Comparison of ENCODE assay signal across 11 cellular contexts in genomic region chr3:152198655-152199054, GRCh38.
DNase-seq lines count a peak whose midpoint lies in the region; ATAC-seq, FAIRE-seq and TF ChIP-seq lines count a peak whose summit lies in the region.
"Had no signal": no experiment of that assay in that cellular context is flagged by ENCODE, and none has a peak within 500 bp of the region (broad histone marks: within the 10 kb centered on the region; RNA-seq: fewer than 3 reads in every experiment).

No MANE protein-coding gene starts in this region.

- no peak for TF ChIP-seq CTCF in right lobe of liver (IDR thresholded peaks at IDR 0.05)
- no peak for TF ChIP-seq CTCF in HepG2 (CRISPR knock-in tag; IDR thresholded peaks at IDR 0.05)
- TF ChIP-seq CTCF in uterus (IDR thresholded peaks at IDR 0.05) = no peak

- H3K4me3 ChIP-seq in right lobe of liver (no peak overlapping the region), HepG2 (replicated peaks in 1 of 3; ENCODE audit: insufficient read depth in 1 of 3, low read depth in 2 of 3, low read length in 3 of 3) (no peak overlapping the region), uterus (no peak overlapping the region)
- peak overlapping the region; percentile 50 for H3K4me3 ChIP-seq in naive thymus-derived CD4-positive, alpha-beta T cell (ENCODE audit: low read length)
- H3K4me3 ChIP-seq: BLaER1 treated with 17β-estradiol and CSF1 and Interleukin-3, amounts not matched to agents 10 nM and 100 nM had no signal

- POLR2A ChIA-PET in HepG2 (lab: Yijun Ruan, JAX) = no interaction called here
- POLR2A ChIA-PET in naive thymus-derived CD4-positive, alpha-beta T cell (lab: Charles Lee) = interaction anchor here (0.8 to 16.2 kb wide), 15 partner anchors 7 to 89 kb away, joined by 3 to 198 read pairs (median 12); partner anchors contain the start of gene MBNL1

- no peak overlapping the region for H2AFZ ChIP-seq in HepG2 (ENCODE audit: low read length)

- peaks cover 0 to 8% (median 0%) of the 10 kb centered on the region in 4 donors for H3K4me1 ChIP-seq in right lobe of liver
- H3K4me1 ChIP-seq in HepG2 (ENCODE audit: insufficient read depth, low read length) = 0 out of 2 replicates have a peak, but pooled peaks cover 2% of the 10 kb centered on the region
- H3K4me1 ChIP-seq in naive thymus-derived CD4-positive, alpha-beta T cell (ENCODE audit: control insufficient read depth in 2 of 2, insufficient read depth in 2 of 2, low read length in 2 of 2) = peaks cover 30 to 58% of the 10 kb centered on the region in 2 donors
- peaks cover 0 to 10% of the 10 kb centered on the region in 2 donors for H3K4me1 ChIP-seq in uterus

- no peak for TF ChIP-seq RAD21 in HepG2 (CRISPR knock-in tag; IDR thresholded peaks at IDR 0.05)

- no peak for DNase-seq in right lobe of liver
- no peak for DNase-seq in HepG2 (ENCODE audit: low spot score)
- DNase-seq in naive thymus-derived CD4-positive, alpha-beta T cell = no peak
- no peak for DNase-seq in uterus
- no peak for DNase-seq in NCI-H345 treated with DMSO at 0.1 percent for 48 hours (lab: John Stamatoyannopoulos, UW; ENCODE audit: unreplicated experiment)
- DNase-seq in NOMO-1 treated with dmso at 0.1 percent for 144 hours (lab: John Stamatoyannopoulos, UW; ENCODE audit: unreplicated experiment) = no peak
- DNase-seq: heart left ventricle, mesenchymal stem cell had no signal

- CTCF ChIA-PET in HepG2 (lab: Yijun Ruan, JAX; ENCODE audit: low intra/inter-chr PET ratio, low total read pairs) = no interaction called here
- CTCF ChIA-PET in naive thymus-derived CD4-positive, alpha-beta T cell (lab: Charles Lee) = interaction anchor here (0.6 to 1.4 kb wide), 11 partner anchors 8 to 106 kb away, joined by 3 to 5 read pairs (median 3); no protein-coding TSS in a partner anchor

- H3K9ac ChIP-seq in HepG2 (ENCODE audit: insufficient read depth, low read depth, low read length) = no peak overlapping the region
- H3K9ac ChIP-seq: BLaER1 treated with 17β-estradiol and CSF1 and Interleukin-3, amounts not matched to agents 10 nM and 100 nM had no signal

- WGBS in right lobe of liver (ENCODE audit: insufficient coverage, low coverage, low lambda C conversion rate, missing lambda C conversion rate) = 58% methylated on average over 1 of the region's 1 CpG
- 15% methylated on average over 1 of the region's 1 CpG for WGBS in HepG2 (ENCODE audit: low lambda C conversion rate)

- H3K27me3 ChIP-seq in right lobe of liver = no peaks in the 10 kb centered on the region
- H3K27me3 ChIP-seq in HepG2 (ENCODE audit: control insufficient read depth in 1 of 2, insufficient read depth in 2 of 2, low read length in 2 of 2) = no peaks in the 10 kb centered on the region
- H3K27me3 ChIP-seq in naive thymus-derived CD4-positive, alpha-beta T cell (ENCODE audit: control insufficient read depth in 2 of 2, insufficient read depth in 2 of 2, low read length in 2 of 2) = no peaks in the 10 kb centered on the region
- H3K27me3 ChIP-seq in uterus = no peaks in the 10 kb centered on the region
- H3K27me3 ChIP-seq: heart left ventricle had no signal

- H3K27ac ChIP-seq in right lobe of liver (peak overlapping the region in 2 of 3 donors; percentile 18 to 30), HepG2 (ENCODE audit: extremely low read length, insufficient read depth, low read length) (no peak overlapping the region), uterus (peak overlapping the region; percentile 83 to 94)
- peak overlapping the region; percentile 84 for H3K27ac ChIP-seq in naive thymus-derived CD4-positive, alpha-beta T cell (ENCODE audit: low read depth, low read length)
- H3K27ac ChIP-seq: BLaER1 treated with 17β-estradiol and CSF1 and Interleukin-3, amounts not matched to agents 10 nM and 100 nM had no signal

- no peaks in the 10 kb centered on the region for H3K27me3 Mint-ChIP-seq in activated T-helper 17 cell treated with anti-CD3 and anti-CD28 coated beads, Interleukin-2, amount 50 U/mL, for 72 hours
- no peaks in the 10 kb centered on the region for H3K27me3 Mint-ChIP-seq in naive thymus-derived CD4-positive, alpha-beta T cell

- no peak for ATAC-seq in right lobe of liver
- ATAC-seq in HepG2 = no peak
- ATAC-seq in activated T-helper 17 cell treated with anti-CD3 and anti-CD28 coated beads, Interleukin-2, amount 50 U/mL, for 72 hours (replicated peaks) = no peak
- ATAC-seq in naive thymus-derived CD4-positive, alpha-beta T cell = no peak
- no peak for ATAC-seq in GM19324 (IDR thresholded peaks at IDR 0.05; ENCODE audit: low FRiP score, unreplicated experiment)
- ATAC-seq: heart left ventricle had no signal

- H3K9me3 Mint-ChIP-seq in activated T-helper 17 cell treated with anti-CD3 and anti-CD28 coated beads, Interleukin-2, amount 50 U/mL, for 72 hours = no peaks in the 10 kb centered on the region
- H3K9me3 Mint-ChIP-seq in naive thymus-derived CD4-positive, alpha-beta T cell = no peaks in the 10 kb centered on the region

- intact Hi-C loops in right lobe of liver (cut with DNase I) (no loop called here), HepG2 (cut with micrococcal nuclease; ENCODE audit: unreplicated experiment) (no loop called here), uterus (cut with DNase I; ENCODE audit: low total_unique reads) (no loop called here)
- intact Hi-C loops in naive thymus-derived CD4-positive, alpha-beta T cell (cut with micrococcal nuclease) = loop anchor here (1.0 to 5.0 kb wide), 6 partner anchors 46 to 1596 kb away; partner anchors contain the start of genes GPR171 (in 1 of the 2), MBNL1 (in 1 of the 2), SELENOT (in 1 of the 2) and SIAH2 (in 1 of the 2)

- H3K9me3 ChIP-seq in right lobe of liver = no peaks in the 10 kb centered on the region
- no peaks in the 10 kb centered on the region for H3K9me3 ChIP-seq in HepG2 (ENCODE audit: low read length)
- H3K9me3 ChIP-seq in naive thymus-derived CD4-positive, alpha-beta T cell (ENCODE audit: control insufficient read depth in 2 of 3, low read length in 3 of 3) = no peaks in the 10 kb centered on the region
- no peaks in the 10 kb centered on the region for H3K9me3 ChIP-seq in uterus
- H3K9me3 ChIP-seq: BLaER1 treated with 17β-estradiol and CSF1 and Interleukin-3, amounts not matched to agents 10 nM and 100 nM had no signal

- no peak overlapping the region for H3K4me2 ChIP-seq in HepG2 (ENCODE audit: low read depth, low read length)

- no peaks in the 10 kb centered on the region for H3K36me3 ChIP-seq in right lobe of liver
- no peaks in the 10 kb centered on the region for H3K36me3 ChIP-seq in HepG2 (replicated peaks in 1 of 2; ENCODE audit: control insufficient read depth in 1 of 2, insufficient read depth in 2 of 2, low read length in 2 of 2)
- H3K36me3 ChIP-seq in naive thymus-derived CD4-positive, alpha-beta T cell (ENCODE audit: control insufficient read depth in 2 of 3, insufficient read depth in 3 of 3, low read length in 3 of 3) = no peaks in the 10 kb centered on the region
- no peaks in the 10 kb centered on the region for H3K36me3 ChIP-seq in uterus
- H3K36me3 ChIP-seq: BLaER1 treated with 17β-estradiol and CSF1 and Interleukin-3, amounts not matched to agents 10 nM and 100 nM; heart left ventricle had no signal

- no peak for FAIRE-seq in HepG2 (lab: Jason Lieb, UNC)

- no peak for TF ChIP-seq POLR2A in right lobe of liver (IDR thresholded peaks at IDR 0.05)
- TF ChIP-seq POLR2A in HepG2 (IDR thresholded peaks at IDR 0.05; ENCODE audit: insufficient read depth in 1 of 2, low read depth in 2 of 2, low read length in 2 of 2) = no peak
- no peak for TF ChIP-seq POLR2A in uterus (IDR thresholded peaks at IDR 0.05)

- H3K36me3 Mint-ChIP-seq in activated T-helper 17 cell treated with anti-CD3 and anti-CD28 coated beads, Interleukin-2, amount 50 U/mL, for 72 hours (ENCODE audit: low read depth) = peaks cover 10% of the 10 kb centered on the region
- H3K36me3 Mint-ChIP-seq in naive thymus-derived CD4-positive, alpha-beta T cell = peaks cover 0 to 8% (median 0%) of the 10 kb centered on the region in 5 donors

- no peaks in the 10 kb centered on the region for H3K79me2 ChIP-seq in HepG2 (ENCODE audit: insufficient read depth, low read length)

- in situ Hi-C loops in HepG2 (cut with HindIII; ENCODE audit: extremely low pct_ligation_motif_present, low pct_unique_long_range_greater_than_20kb) = no loop called here

- H3K4me3 Mint-ChIP-seq in activated T-helper 17 cell treated with anti-CD3 and anti-CD28 coated beads, Interleukin-2, amount 50 U/mL, for 72 hours = peak overlapping the region; percentile 87
- peak overlapping the region; percentile 46 to 89 (median 84) for H3K4me3 Mint-ChIP-seq in naive thymus-derived CD4-positive, alpha-beta T cell

- peak overlapping the region; percentile 99 for H3K27ac Mint-ChIP-seq in activated T-helper 17 cell treated with anti-CD3 and anti-CD28 coated beads, Interleukin-2, amount 50 U/mL, for 72 hours
- peak overlapping the region; percentile 90 to 100 (median 94) for H3K27ac Mint-ChIP-seq in naive thymus-derived CD4-positive, alpha-beta T cell

- peaks cover 37% of the 10 kb centered on the region for H3K4me1 Mint-ChIP-seq in activated T-helper 17 cell treated with anti-CD3 and anti-CD28 coated beads, Interleukin-2, amount 50 U/mL, for 72 hours
- H3K4me1 Mint-ChIP-seq in naive thymus-derived CD4-positive, alpha-beta T cell = peaks cover 48 to 88% (median 76%) of the 10 kb centered on the region in 7 donors

- no peaks in the 10 kb centered on the region for H4K20me1 ChIP-seq in HepG2 (ENCODE audit: insufficient read depth, low read length)
- H4K20me1 ChIP-seq: BLaER1 treated with 17β-estradiol and CSF1 and Interleukin-3, amounts not matched to agents 10 nM and 100 nM had no signal

- no TSS peak for BruUV-seq in HepG2 (replicated peaks; lab: Mats Ljungman, UMichigan)

- TF ChIP-seq EP300 in HepG2 (IDR thresholded peaks at IDR 0.05; ENCODE audit: low read depth in 2 of 2, low read length in 2 of 2) (no peak), HepG2 (CRISPR knock-in tag; IDR thresholded peaks at IDR 0.05; ENCODE audit: borderline replicate concordance) (no peak)

TF ChIP-seq in HepG2, 621 proteins besides CTCF, POLR2A, EP300 and RAD21:
- TF ChIP-seq SP140L (CRISPR knock-in tag; IDR thresholded peaks at IDR 0.05; ENCODE audit: borderline replicate concordance) = no peak
- TF ChIP-seq BATF2 (CRISPR knock-in tag; IDR thresholded peaks at IDR 0.05) = no peak

Comparison
In these comparisons a context has a peak if more than half of its experiments do, and no peak if none do; other contexts are left out.
1. intact Hi-C loops: an anchor here in naive thymus-derived CD4-positive, alpha-beta T cell (1.0 to 5.0 kb wide); none called in right lobe of liver, HepG2 and uterus.